12 cellular contexts compared by ENCODE assay signal in the genomic region with DNA sequence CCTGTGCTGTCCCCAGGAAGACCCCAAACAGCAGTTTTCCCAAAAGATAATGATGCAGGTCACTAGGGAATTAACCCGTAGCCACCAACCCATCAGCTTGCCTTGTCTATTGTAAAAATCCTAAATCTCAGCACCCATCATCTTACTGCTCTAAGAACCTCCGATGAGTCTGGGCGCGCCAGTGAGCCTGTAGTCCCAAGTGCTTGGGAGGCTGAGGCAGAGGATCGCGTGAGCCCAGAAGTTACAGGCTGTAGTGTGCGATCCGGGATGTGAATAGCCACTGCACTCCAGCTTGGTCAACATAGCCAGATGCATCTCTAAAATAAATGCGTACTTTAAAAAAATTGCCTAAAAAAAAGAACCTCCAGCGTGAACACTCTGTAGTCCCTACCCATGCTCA. TPM values are rescaled to one million over a fixed set of nuclear protein-coding genes. Genes with fewer than 3 reads are reported as not detected.
DNase-seq lines count a peak whose midpoint lies in the region; ATAC-seq, FAIRE-seq and TF ChIP-seq lines count a peak whose summit lies in the region.
"Had no signal": no experiment of that assay in that cellular context is flagged by ENCODE, and none has a peak within 500 bp of the region (broad histone marks: within the 10 kb centered on the region; RNA-seq: fewer than 3 reads in every experiment).

No MANE protein-coding gene starts in this region.

- in situ Hi-C loops in transverse colon (cut with MboI; ENCODE audit: low pct_ligation_motif_present in 1 of 4, low pct_unique_long_range_greater_than_20kb in 1 of 4, low sequenced_read_pairs in 3 of 4): no loop called here

- H3K4me1 Mint-ChIP-seq in stimulated activated naive CD8-positive, alpha-beta T cell treated with anti-CD3 and anti-CD28 coated beads, Interleukin-15, Interleukin-2, amounts not matched to agents 100 ng/mL and 50 ng/mL, for 24 hours (ENCODE audit: low read depth): peaks cover 12% of the 10 kb centered on the region
- H3K4me1 Mint-ChIP-seq in nephron: peaks cover 17% of the 10 kb centered on the region

- no peak overlapping the region for H3K27ac Mint-ChIP-seq in stimulated activated naive CD8-positive, alpha-beta T cell treated with anti-CD3 and anti-CD28 coated beads, Interleukin-15, Interleukin-2, amounts not matched to agents 100 ng/mL and 50 ng/mL, for 24 hours
- H3K27ac Mint-ChIP-seq in nephron: peak overlapping the region; percentile 64 to 79 (median 77)
- H3K27ac Mint-ChIP-seq: CD4-positive, alpha-beta T cell had no signal

- H3K27me3 Mint-ChIP-seq in stimulated activated naive CD8-positive, alpha-beta T cell treated with anti-CD3 and anti-CD28 coated beads, Interleukin-15, Interleukin-2, amounts not matched to agents 100 ng/mL and 50 ng/mL, for 24 hours: peaks cover 20% of the 10 kb centered on the region
- no peaks in the 10 kb centered on the region for H3K27me3 Mint-ChIP-seq in nephron (ENCODE audit: low read depth)

- H3K4me3 ChIP-seq in esophagus muscularis mucosa: peak overlapping the region; percentile 64 to 77 (median 70)
- H3K4me3 ChIP-seq in transverse colon: no peak overlapping the region

- DNase-seq in stimulated activated naive CD8-positive, alpha-beta T cell treated with anti-CD3 and anti-CD28 coated beads, Interleukin-15, Interleukin-2, amounts not matched to agents 100 U/mL and 50 U/mL, for 24 hours: no peak
- DNase-seq in esophagus muscularis mucosa (ENCODE audit: extremely low spot score): no peak
- DNase-seq in transverse colon: no peak
- no peak for DNase-seq in T-helper 1 cell
- DNase-seq in caudate nucleus (lab: John Stamatoyannopoulos, UW): no peak
- no peak for DNase-seq in D721Med (ENCODE audit: insufficient read length, low spot score)
- DNase-seq: CD4-positive, alpha-beta T cell; NCI-H226; occipital lobe had no signal

- TF ChIP-seq POLR2A in esophagus muscularis mucosa (IDR thresholded peaks at IDR 0.05; ENCODE audit: low read depth) (no peak), transverse colon (IDR thresholded peaks at IDR 0.05) (no peak)

- peak overlapping the region; percentile 57 for H3K4me3 Mint-ChIP-seq in stimulated activated naive CD8-positive, alpha-beta T cell treated with anti-CD3 and anti-CD28 coated beads, Interleukin-15, Interleukin-2, amounts not matched to agents 100 ng/mL and 50 ng/mL, for 24 hours
- H3K4me3 Mint-ChIP-seq in nephron: peak overlapping the region; percentile 87 to 89 (median 88)

- TF ChIP-seq CTCF in esophagus muscularis mucosa (IDR thresholded peaks at IDR 0.05) (no peak), nephron (IDR thresholded peaks at IDR 0.05; ENCODE audit: unreplicated experiment in 3 of 3) (no peak), transverse colon (IDR thresholded peaks at IDR 0.05) (no peak), D721Med (IDR thresholded peaks at IDR 0.05; ENCODE audit: insufficient read depth, missing control alignments) (no peak)

- no peak for ATAC-seq in stimulated activated naive CD8-positive, alpha-beta T cell treated with anti-CD3 and anti-CD28 coated beads, Interleukin-15, Interleukin-2, amounts not matched to agents 100 U/mL and 50 U/mL, for 24 hours

- H3K27ac ChIP-seq in esophagus muscularis mucosa (replicated peaks in 1 of 4): no peak overlapping the region
- no peak overlapping the region for H3K27ac ChIP-seq in transverse colon
- no peak overlapping the region for H3K27ac ChIP-seq in caudate nucleus (ENCODE audit: low read depth, low read length)

- FAIRE-seq in D721Med (lab: Jason Lieb, UNC): no peak

- H3K36me3 Mint-ChIP-seq in stimulated activated naive CD8-positive, alpha-beta T cell treated with anti-CD3 and anti-CD28 coated beads, Interleukin-15, Interleukin-2, amounts not matched to agents 100 ng/mL and 50 ng/mL, for 24 hours (ENCODE audit: low read depth): no peaks in the 10 kb centered on the region
- peaks cover 5% of the 10 kb centered on the region for H3K36me3 Mint-ChIP-seq in nephron (ENCODE audit: low read depth)

- intact Hi-C loops in esophagus muscularis mucosa (cut with DNase I): no loop called here
- intact Hi-C loops in transverse colon (cut with DNase I; ENCODE audit: low total_unique reads): no loop called here

- no peaks in the 10 kb centered on the region for H3K9me3 Mint-ChIP-seq in stimulated activated naive CD8-positive, alpha-beta T cell treated with anti-CD3 and anti-CD28 coated beads, Interleukin-15, Interleukin-2, amounts not matched to agents 100 ng/mL and 50 ng/mL, for 24 hours
- no peaks in the 10 kb centered on the region for H3K9me3 Mint-ChIP-seq in nephron
- H3K9me3 Mint-ChIP-seq: CD4-positive, alpha-beta T cell had no signal

- H3K36me3 ChIP-seq in esophagus muscularis mucosa (peaks cover 0 to 29% (median 4%) of the 10 kb centered on the region in 4 donors), transverse colon (no peaks in the 10 kb centered on the region)

- WGBS in esophagus muscularis mucosa: 90% methylated on average over 10 of the region's 10 CpGs
- WGBS in transverse colon (ENCODE audit: low coverage in 1 of 2), 2 donors: 92 to 100% methylated on average over 1 to 10 of the region's 10 CpGs

- H3K9me3 ChIP-seq in esophagus muscularis mucosa (no peaks in the 10 kb centered on the region), transverse colon (no peaks in the 10 kb centered on the region)

- no peak for TF ChIP-seq EP300 in esophagus muscularis mucosa (IDR thresholded peaks at IDR 0.05)
- no peak for TF ChIP-seq EP300 in transverse colon (IDR thresholded peaks at IDR 0.05; ENCODE audit: low read depth)

- H3K27me3 ChIP-seq in esophagus muscularis mucosa: no peaks in the 10 kb centered on the region
- H3K27me3 ChIP-seq in transverse colon: no peaks in the 10 kb centered on the region

- H3K4me1 ChIP-seq in esophagus muscularis mucosa: peaks cover 7 to 20% (median 15%) of the 10 kb centered on the region in 4 donors
- peaks cover 0 to 11% (median 5%) of the 10 kb centered on the region in 4 donors for H3K4me1 ChIP-seq in transverse colon

RNA-seq across cellular contexts. Expression of a gene that starts 1.0 kb away (rescaled TPM):
- total RNA-seq in esophagus muscularis mucosa (1 to 10 TPM; 5.1 to 9.3 (median 6.8) TPM), transverse colon (1 to 10 TPM in 2 of 4 donors, under 1 TPM in 1, not detected in 1; 0.96 to 3.4 (median 2.9) TPM)
- total RNA-seq: H4 had no signal

RNA-seq across cellular contexts. Expression of a gene that starts 16.2 kb away (rescaled TPM):
- total RNA-seq in esophagus muscularis mucosa: 10 to 100 TPM; 23.1 to 57.3 (median 36.1) TPM
- 10 to 100 TPM in 3 of 4 donors, 1 to 10 TPM in 1; 4.1 to 39.4 (median 32.5) TPM for total RNA-seq in transverse colon

RNA-seq across cellular contexts. Expression of a gene that starts 33.0 kb away (rescaled TPM):
- total RNA-seq in esophagus muscularis mucosa: not detected
- total RNA-seq in transverse colon: 10 to 100 TPM in 1 of 4 donors, not detected in 3; 13.3 TPM
- total RNA-seq: CD4-positive, alpha-beta T cell; H4; occipital lobe had no signal

RNA-seq across cellular contexts. Expression of a gene that starts 47.9 kb away (rescaled TPM):
- 1 to 10 TPM; 4.0 to 9.3 (median 5.4) TPM for total RNA-seq in esophagus muscularis mucosa
- 100 to 1,000 TPM in 2 of 4 donors, 10 to 100 TPM in 2; 48.0 to 144 (median 100) TPM for total RNA-seq in transverse colon

Comparison
In these comparisons a context has a peak if more than half of its experiments do, and no peak if none do; other contexts are left out.
1. H3K4me3 ChIP-seq: peak in esophagus muscularis mucosa (4 of 4); none in transverse colon (0 of 4).